Comparison of ENCODE assay signal across 8 cellular contexts in genomic region chr7:23469150-23469960, GRCh38. TPM values are rescaled to one million over a fixed set of nuclear protein-coding genes. Genes with fewer than 3 reads are reported as not detected.
DNase-seq lines count a peak whose midpoint lies in the region; ATAC-seq and TF ChIP-seq lines count a peak whose summit lies in the region.

No MANE protein-coding gene starts in this region.

- H3K4me1 Mint-ChIP-seq in activated T-cell treated with anti-CD3 and anti-CD28 coated beads, Interleukin-2, amount 50 U/mL, for 72 hours (ENCODE audit: low read depth), result peaks cover 43% of the 10 kb centered on the region

- H3K9me3 ChIP-seq in heart left ventricle (no peaks in the 10 kb centered on the region), skeletal muscle tissue (ENCODE audit: control insufficient read depth in 3 of 3, low read length in 3 of 3) (peaks cover 0 to 5% (median 0%) of the 10 kb centered on the region in 3 donors)

- no peak for TF ChIP-seq POLR2A in heart left ventricle (IDR thresholded peaks at IDR 0.05)

- no peak overlapping the region for H3K27ac ChIP-seq in heart left ventricle
- H3K27ac ChIP-seq in skeletal muscle tissue (ENCODE audit: low read depth, low read length), result no peak overlapping the region

- H3K36me3 ChIP-seq in heart left ventricle, result no peaks in the 10 kb centered on the region
- H3K36me3 ChIP-seq in skeletal muscle tissue (ENCODE audit: control insufficient read depth in 3 of 3, insufficient read depth in 3 of 3, low read length in 3 of 3), result no peaks in the 10 kb centered on the region

- no peaks in the 10 kb centered on the region for H3K9me3 Mint-ChIP-seq in activated T-cell treated with anti-CD3 and anti-CD28 coated beads, Interleukin-2, amount 50 U/mL, for 72 hours

- H3K4me1 ChIP-seq in heart left ventricle (peaks cover 5 to 54% (median 37%) of the 10 kb centered on the region in 12 donors), skeletal muscle tissue (ENCODE audit: control insufficient read depth in 3 of 3, insufficient read depth in 3 of 3, low read length in 3 of 3) (peaks cover 21 to 30% (median 22%) of the 10 kb centered on the region in 3 donors)

- ATAC-seq in activated T-cell treated with anti-CD3 and anti-CD28 coated beads, Interleukin-2, amount 50 U/mL, for 72 hours (replicated peaks in 1 of 2), result peak; percentile 31 to 41
- ATAC-seq in heart left ventricle (peak in 2 of 4 donors; percentile 19 to 44), GM19023 (IDR thresholded peaks at IDR 0.05; ENCODE audit: unreplicated experiment) (no peak)

- TF ChIP-seq CTCF in heart left ventricle (IDR thresholded peaks at IDR 0.05), result no peak

- in situ Hi-C loops in KBM-7 (cut with MboI; ENCODE audit: low pct_unique_long_range_greater_than_20kb, low sequenced_read_pairs), result no loop called here

- peak overlapping the region in 1 of 3 donors; percentile 40 for H3K9ac ChIP-seq in skeletal muscle tissue (ENCODE audit: low read depth in 1 of 3, low read length in 3 of 3)

- peak overlapping the region; percentile 7 to 50 (median 30) for H3K4me3 ChIP-seq in heart left ventricle
- H3K4me3 ChIP-seq in skeletal muscle tissue (ENCODE audit: low read length in 3 of 3), result peak overlapping the region; percentile 38 to 58 (median 54)

- peaks cover 3 to 4% of the 10 kb centered on the region in 2 donors for H3K36me3 Mint-ChIP-seq in activated T-cell treated with anti-CD3 and anti-CD28 coated beads, Interleukin-2, amount 50 U/mL, for 72 hours (ENCODE audit: insufficient read depth in 2 of 2)

- peak overlapping the region; percentile 94 to 98 for H3K4me3 Mint-ChIP-seq in activated T-cell treated with anti-CD3 and anti-CD28 coated beads, Interleukin-2, amount 50 U/mL, for 72 hours

- peak; percentile 30 for DNase-seq in NCI-H1092 (lab: John Stamatoyannopoulos, UW)
- DNase-seq in NCI-H1092 treated with DMSO at 0.1 percent for 48 hours (lab: John Stamatoyannopoulos, UW), result no peak
- DNase-seq in KBM-7, result peak; percentile 49
- DNase-seq in activated T-cell treated with anti-CD3 and anti-CD28 coated beads, Interleukin-2, amount 50 U/mL, for 72 hours, result peak; percentile 45 to 55
- DNase-seq in heart left ventricle, result no peak
- no peak for DNase-seq in DMS153 (lab: John Stamatoyannopoulos, UW)

- H3K27me3 ChIP-seq in heart left ventricle (peaks cover 79 to 100% (median 96%) of the 10 kb centered on the region in 9 donors), skeletal muscle tissue (ENCODE audit: control insufficient read depth in 3 of 3, insufficient read depth in 3 of 3, low read length in 3 of 3) (peaks cover 76 to 91% (median 88%) of the 10 kb centered on the region in 3 donors)

- 2 to 7% (median 2%) methylated on average over 9 to 91 of the region's 91 CpGs for WGBS in heart left ventricle, 4 donors

- intact Hi-C loops in heart left ventricle (cut with DNase I), result no loop called here

- no peak overlapping the region for H3K27ac Mint-ChIP-seq in activated T-cell treated with anti-CD3 and anti-CD28 coated beads, Interleukin-2, amount 50 U/mL, for 72 hours

- H3K27me3 Mint-ChIP-seq in activated T-cell treated with anti-CD3 and anti-CD28 coated beads, Interleukin-2, amount 50 U/mL, for 72 hours (ENCODE audit: low read depth), result peaks cover 77% of the 10 kb centered on the region

RNA-seq across cellular contexts. Expression of gene IGF2BP3, which starts 0.9 kb away (rescaled TPM):
- 1 to 10 TPM; 2.0 to 2.6 TPM for total RNA-seq in activated T-cell treated with anti-CD3 and anti-CD28 coated beads, Interleukin-2, amount 50 U/mL, for 72 hours
- 1 to 10 TPM in 2 of 9 donors, under 1 TPM in 3, not detected in 4; 0.27 to 2.2 (median 0.69) TPM for total RNA-seq in heart left ventricle
- polyA plus RNA-seq in heart left ventricle, result under 1 TPM in 1 of 2 donors, not detected in 1; 0.30 TPM
- 59.0 TPM for total RNA-seq in skeletal muscle tissue

Comparison
In these comparisons a context has a peak if more than half of its experiments do, and no peak if none do; other contexts are left out.
1. DNase-seq: peak in NCI-H1092 (single experiment), KBM-7 (single experiment) and activated T-cell treated with anti-CD3 and anti-CD28 coated beads, Interleukin-2, amount 50 U/mL, for 72 hours (2 of 2); none in NCI-H1092 treated with DMSO at 0.1 percent for 48 hours (single experiment), heart left ventricle (0 of 5) and DMS153 (single experiment).
2. RNA of gene IGF2BP3, which starts 0.9 kb away (total RNA-seq): 59.0 TPM in skeletal muscle tissue (single experiment); 2.0 to 2.6 TPM in activated T-cell treated with anti-CD3 and anti-CD28 coated beads, Interleukin-2, amount 50 U/mL, for 72 hours and 0.27 to 2.2 TPM in heart left ventricle; every median in the first group is over 10 times any median in the second.